In the genomic region with DNA sequence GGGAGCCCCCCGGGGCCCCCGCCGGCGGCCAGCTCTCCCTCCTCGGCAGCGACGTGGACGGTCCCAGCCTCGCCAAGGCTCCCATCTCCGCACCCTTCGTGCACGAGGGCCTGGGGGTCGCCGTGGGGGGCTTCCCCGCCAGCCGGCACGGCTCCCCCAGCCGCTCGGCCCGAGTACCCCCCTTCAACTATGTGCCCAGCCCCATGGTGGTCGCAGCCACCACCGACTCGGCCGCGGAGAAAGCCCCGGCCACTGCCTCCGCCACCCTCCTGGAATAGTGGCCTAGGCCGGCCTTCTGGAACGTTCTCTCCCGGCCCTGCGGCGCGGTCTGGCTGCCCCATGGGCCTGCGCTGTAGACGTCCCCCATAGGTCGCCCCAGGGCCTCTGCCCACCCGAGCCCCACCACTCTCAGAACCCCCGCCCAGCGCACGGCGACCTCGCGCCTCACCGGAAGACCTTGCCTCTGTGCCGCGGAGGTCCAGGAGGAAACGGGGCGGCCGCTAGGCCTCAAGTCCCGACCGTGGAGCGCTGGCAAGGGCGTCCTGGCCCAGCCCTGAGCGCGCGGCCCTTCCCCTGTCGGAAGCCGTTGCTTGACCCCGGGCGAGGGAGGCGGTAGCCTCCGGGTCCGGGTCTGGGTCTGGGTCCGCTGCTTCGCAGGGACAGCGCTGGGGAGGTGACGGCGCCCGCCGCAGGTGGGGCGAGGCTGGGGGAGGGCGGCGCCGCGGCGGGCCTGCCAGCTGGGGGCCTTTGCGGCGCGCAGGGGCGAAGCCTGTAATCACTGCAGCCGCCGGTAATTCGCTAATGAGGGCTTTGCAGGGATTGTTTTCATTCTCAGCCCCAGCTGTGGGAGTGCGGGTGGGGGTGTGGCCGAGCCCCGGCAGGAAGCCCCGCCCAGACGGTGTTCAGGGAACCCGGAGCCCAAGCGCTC, we compare ENCODE assay signal across 1 cellular context.
TF ChIP-seq lines count a peak whose summit lies in the region.

No MANE protein-coding gene starts in this region.

TF ChIP-seq in GM12878, 131 proteins besides CTCF, POLR2A, EP300 and RAD21:
- TF ChIP-seq SUZ12 (IDR thresholded peaks at IDR 0.05; ENCODE audit: unreplicated experiment) (peak; percentile 4), CREB1 (IDR thresholded peaks at IDR 0.05; ENCODE audit: low read depth) (no peak)
